15 cellular contexts compared by ENCODE assay signal in the genomic region with DNA sequence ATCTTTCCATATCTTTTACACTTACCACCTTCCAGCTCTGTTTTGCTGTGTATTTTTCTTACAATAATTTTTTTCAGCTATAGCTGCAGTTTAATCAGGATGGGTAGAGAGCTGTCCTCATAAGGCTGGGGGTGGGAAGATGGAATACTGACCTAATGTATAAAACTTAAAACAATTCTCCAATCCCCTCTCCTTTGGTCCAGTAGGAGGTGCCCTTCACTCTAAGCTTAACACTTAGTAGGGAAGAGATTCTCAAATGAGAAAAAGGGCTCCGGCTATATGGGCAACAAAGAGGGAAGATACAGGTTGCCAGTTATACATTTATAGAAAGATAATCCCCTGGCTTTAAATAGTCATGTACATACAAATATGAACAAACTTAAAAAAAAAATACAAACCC. TPM values are rescaled to one million over a fixed set of nuclear protein-coding genes. Genes with fewer than 3 reads are reported as not detected.
A peak's percentile ranks its signal among the peaks of the same experiment; 100 is the strongest.
DNase-seq lines count a peak whose midpoint lies in the region; ATAC-seq, FAIRE-seq and TF ChIP-seq lines count a peak whose summit lies in the region.
"Had no signal": no experiment of that assay in that cellular context is flagged by ENCODE, and none has a peak within 500 bp of the region (broad histone marks: within the 10 kb centered on the region; RNA-seq: fewer than 3 reads in every experiment).

No MANE protein-coding gene starts in this region.

- H3K4me1 ChIP-seq in neural progenitor cell (peaks cover 8% of the 10 kb centered on the region), left ventricle myocardium inferior (peaks cover 47% of the 10 kb centered on the region)
- H3K4me1 ChIP-seq: parathyroid adenoma had no signal

- no peak for FAIRE-seq in bronchial epithelial cell (lab: Jason Lieb, UNC)
- FAIRE-seq: endometrium, GM12891, kidney had no signal

- intact Hi-C loops in left ventricle myocardium inferior (cut with micrococcal nuclease): loop anchor here (10.0 kb wide), 1 partner anchor 114 kb away; the partner anchor contains the start of gene DGKA

- peak; percentile 14 for TF ChIP-seq CTCF in bronchial epithelial cell (IDR thresholded peaks at IDR 0.05; ENCODE audit: insufficient read depth, low read length, severe bottlenecking)
- peak; percentile 39 for TF ChIP-seq CTCF in neural progenitor cell (IDR thresholded peaks at IDR 0.05)
- no peak for TF ChIP-seq CTCF in left ventricle myocardium inferior (IDR thresholded peaks at IDR 0.05; ENCODE audit: borderline replicate concordance)

- H3K4me3 ChIP-seq in bronchial epithelial cell (ENCODE audit: low read depth, low read length) (no peak overlapping the region), neural progenitor cell (no peak overlapping the region), left ventricle myocardium inferior (no peak overlapping the region)
- H3K4me3 ChIP-seq: transverse colon had no signal

- no peak overlapping the region for H3K27ac ChIP-seq in neural progenitor cell
- no peak overlapping the region for H3K27ac ChIP-seq in left ventricle myocardium inferior (replicated peaks)
- H3K27ac ChIP-seq: parathyroid adenoma had no signal

- H4K20me1 ChIP-seq in neural progenitor cell (ENCODE audit: low read depth): peaks cover 24% of the 10 kb centered on the region

- H3K9ac ChIP-seq in neural progenitor cell: no peak overlapping the region
- H3K9ac ChIP-seq: parathyroid adenoma had no signal

- H3K27ac Mint-ChIP-seq in neural progenitor cell: no peak overlapping the region
- H3K27ac Mint-ChIP-seq in stimulated activated naive B cell treated with anti-CD40 and anti-IgM and Interleukin-4, amounts not matched to agents 10 μg/mL and 1 μg/mL and 100 μg/mL, for 72 hours: no peak overlapping the region
- no peak overlapping the region for H3K27ac Mint-ChIP-seq in T-helper 17 cell
- H3K27ac Mint-ChIP-seq: activated T-helper 1 cell treated with anti-CD3 and anti-CD28 coated beads, Interleukin-12 subunit alpha, Interleukin-12 subunit beta, Interleukin-2, Interleukin-4 antibody, amounts not matched to agents 30 ng/mL and 10 ng/mL and 1 ng/mL, durations not matched to agents 14 hours and 24 hours and 36 hours had no signal

- no peaks in the 10 kb centered on the region for H3K27me3 ChIP-seq in bronchial epithelial cell (ENCODE audit: control insufficient read depth, insufficient read depth, low read length)
- H3K27me3 ChIP-seq in neural progenitor cell: no peaks in the 10 kb centered on the region
- H3K27me3 ChIP-seq in left ventricle myocardium inferior (ENCODE audit: low read depth): no peaks in the 10 kb centered on the region
- H3K27me3 ChIP-seq: transverse colon had no signal

- H3K4me3 Mint-ChIP-seq in neural progenitor cell (no peak overlapping the region), T-helper 17 cell (no peak overlapping the region)
- H3K4me3 Mint-ChIP-seq in stimulated activated naive B cell treated with anti-CD40 and anti-IgM and Interleukin-4, amounts not matched to agents 10 μg/mL and 1 μg/mL and 100 μg/mL, for 72 hours: no peak overlapping the region

- H3K9me3 ChIP-seq in neural progenitor cell (ENCODE audit: low read depth) (no peaks in the 10 kb centered on the region), left ventricle myocardium inferior (replicated peaks) (no peaks in the 10 kb centered on the region), T-helper 17 cell (ENCODE audit: control insufficient read depth, low read length, poor library complexity, severe bottlenecking) (no peaks in the 10 kb centered on the region)
- H3K9me3 ChIP-seq: transverse colon had no signal

- peaks cover 54% of the 10 kb centered on the region for H3F3A ChIP-seq in neural progenitor cell (ENCODE audit: low read depth)

- no peak for ATAC-seq in stimulated activated naive B cell treated with anti-CD40 and anti-IgM and Interleukin-4, amounts not matched to agents 10 μg/mL and 1 μg/mL and 100 μg/mL, for 72 hours (replicated peaks)
- ATAC-seq in T-helper 17 cell: no peak

- H3K4me2 ChIP-seq in neural progenitor cell: no peak overlapping the region

- H3K36me3 Mint-ChIP-seq in neural progenitor cell (peaks cover 18% of the 10 kb centered on the region), T-helper 17 cell (ENCODE audit: low read depth) (peaks cover 2% of the 10 kb centered on the region)
- H3K36me3 Mint-ChIP-seq in stimulated activated naive B cell treated with anti-CD40 and anti-IgM and Interleukin-4, amounts not matched to agents 10 μg/mL and 1 μg/mL and 100 μg/mL, for 72 hours: peaks cover 20 to 28% of the 10 kb centered on the region in 2 donors

- H3K27me3 Mint-ChIP-seq in neural progenitor cell (ENCODE audit: insufficient read depth, low read depth) (no peaks in the 10 kb centered on the region), T-helper 17 cell (no peaks in the 10 kb centered on the region)
- no peaks in the 10 kb centered on the region for H3K27me3 Mint-ChIP-seq in stimulated activated naive B cell treated with anti-CD40 and anti-IgM and Interleukin-4, amounts not matched to agents 10 μg/mL and 1 μg/mL and 100 μg/mL, for 72 hours

- H3K79me2 ChIP-seq in neural progenitor cell (ENCODE audit: low read depth): peaks cover 57% of the 10 kb centered on the region

- no peak overlapping the region for H2AFZ ChIP-seq in neural progenitor cell (replicated peaks)
- H2AFZ ChIP-seq: parathyroid adenoma had no signal

- DNase-seq in NCI-H510A treated with DMSO at 0.1 percent for 48 hours (lab: John Stamatoyannopoulos, UW) (peak; percentile 11), NCI-H510A (lab: John Stamatoyannopoulos, UW) (no peak), M059J (ENCODE audit: low read depth) (peak; percentile 21), bronchial epithelial cell (ENCODE audit: low read depth) (no peak), neural progenitor cell (ENCODE audit: low spot score) (no peak), left ventricle myocardium inferior (no peak), T-helper 17 cell (no peak)
- DNase-seq in stimulated activated naive B cell treated with anti-CD40 and anti-IgM and Interleukin-4, amounts not matched to agents 10 μg/mL and 1 μg/mL and 100 μg/mL, for 72 hours: no peak
- DNase-seq: KG1, kidney, transverse colon had no signal

- peaks cover 19% of the 10 kb centered on the region for H3K36me3 ChIP-seq in bronchial epithelial cell (ENCODE audit: control insufficient read depth, insufficient read depth, low read length)
- H3K36me3 ChIP-seq in neural progenitor cell: peaks cover 9% of the 10 kb centered on the region
- peaks cover 51% of the 10 kb centered on the region for H3K36me3 ChIP-seq in left ventricle myocardium inferior

- H3K4me1 Mint-ChIP-seq in neural progenitor cell (peaks cover 25% of the 10 kb centered on the region), T-helper 17 cell (peaks cover 15% of the 10 kb centered on the region)
- H3K4me1 Mint-ChIP-seq in stimulated activated naive B cell treated with anti-CD40 and anti-IgM and Interleukin-4, amounts not matched to agents 10 μg/mL and 1 μg/mL and 100 μg/mL, for 72 hours: peaks cover 13 to 44% of the 10 kb centered on the region in 2 donors

- H3K9me3 Mint-ChIP-seq in neural progenitor cell: no peaks in the 10 kb centered on the region
- no peaks in the 10 kb centered on the region for H3K9me3 Mint-ChIP-seq in stimulated activated naive B cell treated with anti-CD40 and anti-IgM and Interleukin-4, amounts not matched to agents 10 μg/mL and 1 μg/mL and 100 μg/mL, for 72 hours
- H3K9me3 Mint-ChIP-seq: activated T-helper 1 cell treated with anti-CD3 and anti-CD28 coated beads, Interleukin-12 subunit alpha, Interleukin-12 subunit beta, Interleukin-2, Interleukin-4 antibody, amounts not matched to agents 30 ng/mL and 10 ng/mL and 1 ng/mL, durations not matched to agents 14 hours and 24 hours and 36 hours had no signal

RNA-seq across cellular contexts. Expression of gene ORMDL2, which starts 2.8 kb away (rescaled TPM):
- total RNA-seq in M059J (2014; rRNA removed; shearing (Covaris generic)): 22.5 and 48.2 TPM in 2 replicates
- total RNA-seq in bronchial epithelial cell: 46.1 and 52.0 TPM in 2 replicates
- total RNA-seq in neural progenitor cell (ENCODE audit: low replicate concordance): 12.5 and 16.0 TPM in 2 replicates
- 13.3 TPM for total RNA-seq in left ventricle myocardium inferior
- total RNA-seq in T-helper 17 cell: 10 to 100 TPM; 16.3 to 20.5 TPM

RNA-seq across cellular contexts. Expression of gene SARNP, which starts 3.2 kb away (rescaled TPM):
- total RNA-seq in M059J (2014; rRNA removed; shearing (Covaris generic)): 144 and 154 TPM in 2 replicates
- 68.7 and 111 TPM in 2 replicates for total RNA-seq in bronchial epithelial cell
- 166 and 266 TPM in 2 replicates for total RNA-seq in neural progenitor cell (ENCODE audit: low replicate concordance)
- 53.2 TPM for total RNA-seq in left ventricle myocardium inferior
- 10 to 100 TPM; 37.3 to 38.5 TPM for total RNA-seq in T-helper 17 cell

RNA-seq across cellular contexts. Expression of gene DNAJC14, which starts 8.7 kb away (rescaled TPM):
- total RNA-seq in M059J (2014; rRNA removed; shearing (Covaris generic)): 34.5 and 42.3 TPM in 2 replicates
- total RNA-seq in bronchial epithelial cell: 34.3 and 38.4 TPM in 2 replicates
- total RNA-seq in neural progenitor cell (ENCODE audit: low replicate concordance): 29.9 and 39.9 TPM in 2 replicates
- total RNA-seq in left ventricle myocardium inferior: 18.6 TPM
- 10 to 100 TPM; 15.2 to 20.5 TPM for total RNA-seq in T-helper 17 cell

RNA-seq across cellular contexts. Expression of gene MMP19, which starts 22.1 kb away (rescaled TPM):
- total RNA-seq in M059J (2014; rRNA removed; shearing (Covaris generic)): 1.5 and 2.9 TPM in 2 replicates
- total RNA-seq in bronchial epithelial cell (0.13 and 0.53 TPM in 2 replicates), neural progenitor cell (ENCODE audit: low replicate concordance) (0.13 and 0.28 TPM in 2 replicates), left ventricle myocardium inferior (2.2 TPM), T-helper 17 cell (not detected)
- total RNA-seq: activated T-helper 1 cell treated with anti-CD3 and anti-CD28 coated beads, Interleukin-12 subunit alpha, Interleukin-12 subunit beta, Interleukin-2, Interleukin-4 antibody, amounts not matched to agents 30 ng/mL and 10 ng/mL and 1 ng/mL, durations not matched to agents 14 hours and 24 hours and 36 hours had no signal

Comparison
In these comparisons a context has a peak if more than half of its experiments do, and no peak if none do; other contexts are left out.
1. DNase-seq: peak in NCI-H510A treated with DMSO at 0.1 percent for 48 hours (single experiment) and M059J (single experiment); none in NCI-H510A (single experiment), bronchial epithelial cell (single experiment), neural progenitor cell (single experiment), stimulated activated naive B cell treated with anti-CD40 and anti-IgM and Interleukin-4, amounts not matched to agents 10 μg/mL and 1 μg/mL and 100 μg/mL, for 72 hours (single experiment), left ventricle myocardium inferior (single experiment) and T-helper 17 cell (0 of 3).